32 cellular contexts compared by ENCODE assay signal in genomic region chr16:84071151-84071550, GRCh38. TPM values are rescaled to one million over a fixed set of nuclear protein-coding genes. Genes with fewer than 3 reads are reported as not detected.
"Had no signal": no experiment of that assay in that cellular context is flagged by ENCODE, and none has a peak within 500 bp of the region (broad histone marks: within the 10 kb centered on the region; RNA-seq: fewer than 3 reads in every experiment).

No MANE protein-coding gene starts in this region.

- H3K4me3 ChIP-seq: coronary artery, dorsolateral prefrontal cortex, esophagus muscularis mucosa, gastrocnemius medialis, heart right ventricle, hepatocyte had no signal

- H3K27ac Mint-ChIP-seq: activated CD4-positive, alpha-beta memory T cell treated with anti-CD3 and anti-CD28 coated beads for 36 hours; activated CD4-positive, alpha-beta T cell treated with anti-CD3 and anti-CD28 coated beads for 36 hours; activated naive CD8-positive, alpha-beta T cell treated with anti-CD3 and anti-CD28 coated beads, Interleukin-2, amount 10 ng/mL, durations not matched to agents 7 days and 5 days; activated T-cell treated with anti-CD3 and anti-CD28 coated beads, Interleukin-2, amount 50 U/mL, for 72 hours; endodermal cell; T-cell; T-helper 1 cell treated with Interleukin-12 subunit alpha and Interleukin-12 subunit beta and Interleukin-4 antibody, amounts not matched to agents 30 μg/mL and 1 μg/mL, for 36 hours; T-helper 2 cell treated with Interferon-gamma antibody and Interleukin-4, amounts not matched to agents 5 μg/mL and 100 μg/mL, for 36 hours had no signal

- H3K4me1 ChIP-seq: esophagus muscularis mucosa, foreskin keratinocyte, gastrocnemius medialis had no signal

- H3K27me3 ChIP-seq: brain microvascular endothelial cell, dorsolateral prefrontal cortex, esophagus muscularis mucosa, foreskin keratinocyte, gastrocnemius medialis, heart right ventricle, hepatocyte had no signal

- H3K9me3 ChIP-seq: esophagus muscularis mucosa, gastrocnemius medialis, heart right ventricle had no signal

- H3K27me3 Mint-ChIP-seq: activated CD4-positive, alpha-beta memory T cell treated with anti-CD3 and anti-CD28 coated beads for 36 hours; activated CD4-positive, alpha-beta T cell treated with anti-CD3 and anti-CD28 coated beads for 36 hours; activated CD4-positive, alpha-beta T cell treated with anti-CD3 and anti-CD28 coated beads, Interleukin-2, amount 10 ng/mL, durations not matched to agents 24 days and 14 days; activated naive CD8-positive, alpha-beta T cell treated with anti-CD3 and anti-CD28 coated beads, Interleukin-2, amount 10 ng/mL, durations not matched to agents 7 days and 5 days; activated T-cell treated with anti-CD3 and anti-CD28 coated beads, Interleukin-2, amount 50 U/mL, for 24 hours; central memory CD8-positive, alpha-beta T cell; T-cell had no signal

- H3K9me3 Mint-ChIP-seq: activated CD4-positive, alpha-beta memory T cell treated with anti-CD3 and anti-CD28 coated beads for 36 hours; activated CD4-positive, alpha-beta T cell treated with anti-CD3 and anti-CD28 coated beads, Interleukin-2, amount 10 ng/mL, durations not matched to agents 24 days and 14 days; activated naive CD8-positive, alpha-beta T cell treated with anti-CD3 and anti-CD28 coated beads, Interleukin-2, amount 10 ng/mL, durations not matched to agents 7 days and 5 days; activated T-cell treated with anti-CD3 and anti-CD28 coated beads, Interleukin-2, amount 50 U/mL, for 24 hours; activated T-cell treated with anti-CD3 and anti-CD28 coated beads, Interleukin-2, amount 50 U/mL, for 72 hours; central memory CD8-positive, alpha-beta T cell; endodermal cell; T-cell; T-helper 1 cell treated with Interleukin-12 subunit alpha and Interleukin-12 subunit beta and Interleukin-4 antibody, amounts not matched to agents 30 μg/mL and 1 μg/mL, for 36 hours; T-helper 2 cell treated with Interferon-gamma antibody and Interleukin-4, amounts not matched to agents 5 μg/mL and 100 μg/mL, for 36 hours had no signal

- DNase-seq: activated CD4-positive, alpha-beta memory T cell treated with anti-CD3 and anti-CD28 coated beads for 36 hours; activated CD4-positive, alpha-beta T cell treated with anti-CD3 and anti-CD28 coated beads for 36 hours; activated CD4-positive, alpha-beta T cell treated with anti-CD3 and anti-CD28 coated beads, Interleukin-2, amount 10 ng/mL, durations not matched to agents 24 days and 14 days; activated CD4-positive, CD25-positive, alpha-beta regulatory T cell; activated CD4-positive, CD25-positive, alpha-beta regulatory T cell treated with anti-CD3 and anti-CD28 coated beads, Interleukin-2, amount 50 U/mL, for 72 hours; activated gamma-delta T cell; activated naive CD4-positive, alpha-beta T cell; activated naive CD4-positive, alpha-beta T cell treated with anti-CD3 and anti-CD28 coated beads, Interleukin-2, amount 50 U/mL, for 16 hours; activated naive CD8-positive, alpha-beta T cell treated with anti-CD3 and anti-CD28 coated beads, Interleukin-2, amount 10 ng/mL, durations not matched to agents 7 days and 5 days; activated T-cell treated with anti-CD3 and anti-CD28 coated beads, Interleukin-2, amount 50 U/mL, for 24 hours; activated T-cell treated with anti-CD3 and anti-CD28 coated beads, Interleukin-2, amount 50 U/mL, for 72 hours; amniotic stem cell; anterior cingulate cortex; brain microvascular endothelial cell; dorsolateral prefrontal cortex; effector memory CD4-positive, alpha-beta T cell; endodermal cell; erythroblast; foreskin keratinocyte; gastrocnemius medialis; heart right ventricle; T-cell; T1000 had no signal

- H3K27ac ChIP-seq: brain microvascular endothelial cell, coronary artery, esophagus muscularis mucosa, foreskin keratinocyte, gastrocnemius medialis, hepatocyte had no signal

- H3K4me3 Mint-ChIP-seq: activated CD4-positive, alpha-beta memory T cell treated with anti-CD3 and anti-CD28 coated beads for 36 hours; activated CD4-positive, alpha-beta T cell treated with anti-CD3 and anti-CD28 coated beads for 36 hours; activated CD4-positive, alpha-beta T cell treated with anti-CD3 and anti-CD28 coated beads, Interleukin-2, amount 10 ng/mL, durations not matched to agents 24 days and 14 days; activated naive CD8-positive, alpha-beta T cell treated with anti-CD3 and anti-CD28 coated beads, Interleukin-2, amount 10 ng/mL, durations not matched to agents 7 days and 5 days; activated T-cell treated with anti-CD3 and anti-CD28 coated beads, Interleukin-2, amount 50 U/mL, for 24 hours; activated T-cell treated with anti-CD3 and anti-CD28 coated beads, Interleukin-2, amount 50 U/mL, for 72 hours; central memory CD8-positive, alpha-beta T cell; endodermal cell; T-cell; T-helper 1 cell treated with Interleukin-12 subunit alpha and Interleukin-12 subunit beta and Interleukin-4 antibody, amounts not matched to agents 30 μg/mL and 1 μg/mL, for 36 hours; T-helper 2 cell treated with Interferon-gamma antibody and Interleukin-4, amounts not matched to agents 5 μg/mL and 100 μg/mL, for 36 hours had no signal

- H2AFZ ChIP-seq: hepatocyte had no signal

- H3K4me1 Mint-ChIP-seq: activated CD4-positive, alpha-beta T cell treated with anti-CD3 and anti-CD28 coated beads for 36 hours; activated CD4-positive, alpha-beta T cell treated with anti-CD3 and anti-CD28 coated beads, Interleukin-2, amount 10 ng/mL, durations not matched to agents 24 days and 14 days; central memory CD8-positive, alpha-beta T cell; endodermal cell; T-cell had no signal

- H3K4me2 ChIP-seq: hepatocyte had no signal

RNA-seq across cellular contexts. Expression of gene SLC38A8, which starts 28.6 kb away (rescaled TPM):
- total RNA-seq: activated CD4-positive, alpha-beta memory T cell treated with anti-CD3 and anti-CD28 coated beads for 36 hours; activated CD4-positive, alpha-beta T cell treated with anti-CD3 and anti-CD28 coated beads for 36 hours; activated CD4-positive, alpha-beta T cell treated with anti-CD3 and anti-CD28 coated beads, Interleukin-2, amount 10 ng/mL, durations not matched to agents 24 days and 14 days; activated naive CD8-positive, alpha-beta T cell treated with anti-CD3 and anti-CD28 coated beads, Interleukin-2, amount 10 ng/mL, durations not matched to agents 7 days and 5 days; activated T-cell treated with anti-CD3 and anti-CD28 coated beads, Interleukin-2, amount 50 U/mL, for 72 hours; astrocyte; bronchial epithelial cell; cardiac septum; endodermal cell; esophagus muscularis mucosa; foreskin keratinocyte; gastrocnemius medialis; hepatocyte; T-cell had no signal
